Comparison of ENCODE assay signal across 1 cellular context in genomic region chr10:18666810-18667209, GRCh38.
TF ChIP-seq lines count a peak whose summit lies in the region.

No MANE protein-coding gene starts in this region.

TF ChIP-seq in WTC11, 78 proteins besides CTCF, POLR2A, EP300 and RAD21 (continued from another document):
- TF ChIP-seq ATF6 (CRISPR knock-in tag; IDR thresholded peaks at IDR 0.05) (no peak), E2F4 (CRISPR knock-in tag; IDR thresholded peaks at IDR 0.05; ENCODE audit: borderline replicate concordance, low read depth) (no peak)
